In genomic region chr13:110698689-110699088, GRCh38 we compare ENCODE assay signal across 12 cellular contexts. TPM values are rescaled to one million over a fixed set of nuclear protein-coding genes. Genes with fewer than 3 reads are reported as not detected.
DNase-seq lines count a peak whose midpoint lies in the region; ATAC-seq lines count a peak whose summit lies in the region.
"Had no signal": no experiment of that assay in that cellular context is flagged by ENCODE, and none has a peak within 500 bp of the region (broad histone marks: within the 10 kb centered on the region; RNA-seq: fewer than 3 reads in every experiment).

No MANE protein-coding gene starts in this region.

- ATAC-seq in GM21717 (IDR thresholded peaks at IDR 0.05; ENCODE audit: unreplicated experiment) = peak; percentile 64
- ATAC-seq in HG03354 (IDR thresholded peaks at IDR 0.05; ENCODE audit: poor library complexity, severe bottlenecking, unreplicated experiment) = peak; percentile 87
- ATAC-seq in stimulated activated naive B cell treated with anti-CD40 and anti-IgM and Interleukin-4, amounts not matched to agents 10 μg/mL and 1 μg/mL and 100 μg/mL, for 72 hours (replicated peaks) = peak; percentile 45 to 74
- ATAC-seq in HG03025 (IDR thresholded peaks at IDR 0.05; ENCODE audit: low FRiP score, unreplicated experiment) = no peak
- ATAC-seq: gastroesophageal sphincter, natural killer cell had no signal

- peak overlapping the region; percentile 40 for H3K27ac Mint-ChIP-seq in activated T-cell treated with anti-CD3 and anti-CD28 coated beads, Interleukin-2, amount 50 U/mL, for 24 hours
- H3K27ac Mint-ChIP-seq in stimulated activated naive B cell treated with anti-CD40 and anti-IgM and Interleukin-4, amounts not matched to agents 10 μg/mL and 1 μg/mL and 100 μg/mL, for 72 hours = peak overlapping the region; percentile 59
- H3K27ac Mint-ChIP-seq: natural killer cell, type B pancreatic cell had no signal

- peaks cover 48% of the 10 kb centered on the region for H3K4me1 Mint-ChIP-seq in activated T-cell treated with anti-CD3 and anti-CD28 coated beads, Interleukin-2, amount 50 U/mL, for 24 hours (ENCODE audit: low read depth)
- peaks cover 25 to 50% of the 10 kb centered on the region in 2 donors for H3K4me1 Mint-ChIP-seq in stimulated activated naive B cell treated with anti-CD40 and anti-IgM and Interleukin-4, amounts not matched to agents 10 μg/mL and 1 μg/mL and 100 μg/mL, for 72 hours

- no peak for DNase-seq in activated T-cell treated with anti-CD3 and anti-CD28 coated beads, Interleukin-2, amount 50 U/mL, for 24 hours
- DNase-seq in activated T-cell treated with anti-CD3 and anti-CD28 coated beads, Interleukin-2, amount 50 U/mL, for 48 hours = no peak
- DNase-seq in stimulated activated naive B cell treated with anti-CD40 and anti-IgM and Interleukin-4, amounts not matched to agents 10 μg/mL and 1 μg/mL and 100 μg/mL, for 72 hours = no peak
- DNase-seq in NCI-H774 (lab: John Stamatoyannopoulos, UW) = no peak
- no peak for DNase-seq in SK-N-DZ (ENCODE audit: low spot score)
- DNase-seq: kidney, natural killer cell had no signal

- H3K36me3 Mint-ChIP-seq in activated T-cell treated with anti-CD3 and anti-CD28 coated beads, Interleukin-2, amount 50 U/mL, for 24 hours (ENCODE audit: low read depth) = peaks cover 93% of the 10 kb centered on the region
- peaks cover 43 to 56% of the 10 kb centered on the region in 2 donors for H3K36me3 Mint-ChIP-seq in stimulated activated naive B cell treated with anti-CD40 and anti-IgM and Interleukin-4, amounts not matched to agents 10 μg/mL and 1 μg/mL and 100 μg/mL, for 72 hours

- H3K9me3 Mint-ChIP-seq in activated T-cell treated with anti-CD3 and anti-CD28 coated beads, Interleukin-2, amount 50 U/mL, for 24 hours = no peaks in the 10 kb centered on the region
- no peaks in the 10 kb centered on the region for H3K9me3 Mint-ChIP-seq in stimulated activated naive B cell treated with anti-CD40 and anti-IgM and Interleukin-4, amounts not matched to agents 10 μg/mL and 1 μg/mL and 100 μg/mL, for 72 hours
- H3K9me3 Mint-ChIP-seq: natural killer cell, type B pancreatic cell had no signal

- H3K4me3 Mint-ChIP-seq in activated T-cell treated with anti-CD3 and anti-CD28 coated beads, Interleukin-2, amount 50 U/mL, for 24 hours = no peak overlapping the region
- H3K4me3 Mint-ChIP-seq in stimulated activated naive B cell treated with anti-CD40 and anti-IgM and Interleukin-4, amounts not matched to agents 10 μg/mL and 1 μg/mL and 100 μg/mL, for 72 hours = no peak overlapping the region
- H3K4me3 Mint-ChIP-seq: natural killer cell, type B pancreatic cell had no signal

- H3K27me3 Mint-ChIP-seq in activated T-cell treated with anti-CD3 and anti-CD28 coated beads, Interleukin-2, amount 50 U/mL, for 24 hours = no peaks in the 10 kb centered on the region
- H3K27me3 Mint-ChIP-seq in stimulated activated naive B cell treated with anti-CD40 and anti-IgM and Interleukin-4, amounts not matched to agents 10 μg/mL and 1 μg/mL and 100 μg/mL, for 72 hours = no peaks in the 10 kb centered on the region
- H3K27me3 Mint-ChIP-seq: type B pancreatic cell had no signal

RNA-seq across cellular contexts. Expression of gene CARS2, which starts 7.2 kb away (rescaled TPM):
- 61.8 and 63.5 TPM in 2 replicates for polyA plus RNA-seq in SK-N-DZ (2014; cell fraction: cytosol; rRNA removed)
- polyA plus RNA-seq in SK-N-DZ (2014; cell fraction: nucleus; rRNA removed) = 201 and 212 TPM in 2 replicates

RNA-seq across cellular contexts. Expression of gene ING1, which starts 14.8 kb away (rescaled TPM):
- polyA plus RNA-seq in SK-N-DZ (2014; cell fraction: cytosol; rRNA removed) = 7.1 and 11.7 TPM in 2 replicates
- polyA plus RNA-seq in SK-N-DZ (2014; cell fraction: nucleus; rRNA removed) = 6.8 and 9.8 TPM in 2 replicates
